1 cellular context compared by ENCODE assay signal in the genomic region with DNA sequence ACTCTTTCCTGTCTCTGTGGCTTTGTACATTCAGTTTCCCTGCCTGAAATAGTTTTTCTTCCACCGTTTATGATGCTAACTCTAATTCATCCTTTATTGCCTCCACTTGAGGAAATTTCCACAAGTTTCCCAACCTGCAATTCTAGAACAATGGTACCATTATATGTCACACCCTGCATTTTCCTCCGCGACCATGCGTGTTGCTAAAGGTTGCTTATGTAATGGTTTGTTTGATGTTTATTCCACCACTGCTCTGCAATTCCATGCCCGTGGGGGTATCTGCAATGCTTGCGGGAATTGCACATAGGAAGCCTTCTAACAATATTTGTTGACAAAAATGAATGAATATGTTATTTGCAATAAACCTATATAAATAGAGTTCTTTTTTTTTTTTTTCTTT.
TF ChIP-seq lines count a peak whose summit lies in the region.

No MANE protein-coding gene starts in this region.

TF ChIP-seq in HepG2, 621 proteins besides CTCF, POLR2A, EP300 and RAD21 (continued from another document):
- no peak for TF ChIP-seq SOX13 (IDR thresholded peaks at IDR 0.05)
- TF ChIP-seq SOX13 (CRISPR knock-in tag; conservative IDR thresholded peaks at IDR 0.05 in 1 of 2, IDR thresholded peaks at IDR 0.05 in 1 of 2): peak in 1 of 2 experiments; percentile 76; a peak in 2 of 4 replicates
- TF ChIP-seq KAT8 (CRISPR knock-in tag; IDR thresholded peaks at IDR 0.05): 0 out of 2 replicates have a peak, but pooled peaks have one; percentile 24
- TF ChIP-seq ARNT (IDR thresholded peaks at IDR 0.05): no peak
- no peak for TF ChIP-seq STAG1 (CRISPR knock-in tag; IDR thresholded peaks at IDR 0.05)
- TF ChIP-seq, protein P1, sequence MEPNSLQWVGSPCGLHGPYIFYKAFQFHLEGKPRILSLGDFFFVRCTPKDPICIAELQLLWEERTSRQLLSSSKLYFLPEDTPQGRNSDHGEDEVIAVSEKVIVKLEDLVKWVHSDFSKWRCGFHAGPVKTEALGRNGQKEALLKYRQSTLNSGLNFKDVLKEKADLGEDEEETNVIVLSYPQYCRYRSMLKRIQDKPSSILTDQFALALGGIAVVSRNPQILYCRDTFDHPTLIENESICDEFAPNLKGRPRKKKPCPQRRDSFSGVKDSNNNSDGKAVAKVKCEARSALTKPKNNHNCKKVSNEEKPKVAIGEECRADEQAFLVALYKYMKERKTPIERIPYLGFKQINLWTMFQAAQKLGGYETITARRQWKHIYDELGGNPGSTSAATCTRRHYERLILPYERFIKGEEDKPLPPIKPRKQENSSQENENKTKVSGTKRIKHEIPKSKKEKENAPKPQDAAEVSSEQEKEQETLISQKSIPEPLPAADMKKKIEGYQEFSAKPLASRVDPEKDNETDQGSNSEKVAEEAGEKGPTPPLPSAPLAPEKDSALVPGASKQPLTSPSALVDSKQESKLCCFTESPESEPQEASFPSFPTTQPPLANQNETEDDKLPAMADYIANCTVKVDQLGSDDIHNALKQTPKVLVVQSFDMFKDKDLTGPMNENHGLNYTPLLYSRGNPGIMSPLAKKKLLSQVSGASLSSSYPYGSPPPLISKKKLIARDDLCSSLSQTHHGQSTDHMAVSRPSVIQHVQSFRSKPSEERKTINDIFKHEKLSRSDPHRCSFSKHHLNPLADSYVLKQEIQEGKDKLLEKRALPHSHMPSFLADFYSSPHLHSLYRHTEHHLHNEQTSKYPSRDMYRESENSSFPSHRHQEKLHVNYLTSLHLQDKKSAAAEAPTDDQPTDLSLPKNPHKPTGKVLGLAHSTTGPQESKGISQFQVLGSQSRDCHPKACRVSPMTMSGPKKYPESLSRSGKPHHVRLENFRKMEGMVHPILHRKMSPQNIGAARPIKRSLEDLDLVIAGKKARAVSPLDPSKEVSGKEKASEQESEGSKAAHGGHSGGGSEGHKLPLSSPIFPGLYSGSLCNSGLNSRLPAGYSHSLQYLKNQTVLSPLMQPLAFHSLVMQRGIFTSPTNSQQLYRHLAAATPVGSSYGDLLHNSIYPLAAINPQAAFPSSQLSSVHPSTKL (CRISPR knock-in tag; IDR thresholded peaks at IDR 0.05): peak; percentile 78
- no peak for TF ChIP-seq SATB2 (CRISPR knock-in tag; IDR thresholded peaks at IDR 0.05)
- TF ChIP-seq GATAD2A (CRISPR knock-in tag; IDR thresholded peaks at IDR 0.05): peak; percentile 77
- TF ChIP-seq NCOA2 (CRISPR knock-in tag; IDR thresholded peaks at IDR 0.05): 0 out of 2 replicates have a peak, but pooled peaks have one; percentile 16
- no peak for TF ChIP-seq GATAD1 (CRISPR knock-in tag; IDR thresholded peaks at IDR 0.05)
- TF ChIP-seq ETV6 (CRISPR knock-in tag; conservative IDR thresholded peaks at IDR 0.05): no peak
- TF ChIP-seq CEBPG (CRISPR knock-in tag; IDR thresholded peaks at IDR 0.05): peak; percentile 62
- TF ChIP-seq ZNF121 (CRISPR knock-in tag; IDR thresholded peaks at IDR 0.05): no peak
- peak; percentile 66; the same call in 1 of the 2 replicates for TF ChIP-seq HMG20A (CRISPR knock-in tag; IDR thresholded peaks at IDR 0.05; ENCODE audit: borderline replicate concordance)
- TF ChIP-seq HNRNPLL (IDR thresholded peaks at IDR 0.05; ENCODE audit: low read depth, low read length, poor library complexity, severe bottlenecking): no peak
- TF ChIP-seq HOXD1 (CRISPR knock-in tag; IDR thresholded peaks at IDR 0.05): no peak
- TF ChIP-seq, protein P2, sequence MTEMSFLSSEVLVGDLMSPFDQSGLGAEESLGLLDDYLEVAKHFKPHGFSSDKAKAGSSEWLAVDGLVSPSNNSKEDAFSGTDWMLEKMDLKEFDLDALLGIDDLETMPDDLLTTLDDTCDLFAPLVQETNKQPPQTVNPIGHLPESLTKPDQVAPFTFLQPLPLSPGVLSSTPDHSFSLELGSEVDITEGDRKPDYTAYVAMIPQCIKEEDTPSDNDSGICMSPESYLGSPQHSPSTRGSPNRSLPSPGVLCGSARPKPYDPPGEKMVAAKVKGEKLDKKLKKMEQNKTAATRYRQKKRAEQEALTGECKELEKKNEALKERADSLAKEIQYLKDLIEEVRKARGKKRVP (CRISPR knock-in tag; IDR thresholded peaks at IDR 0.05): peak in 1 of 2 experiments; percentile 77; a peak in 2 of 4 replicates
- no peak for TF ChIP-seq SRSF4 (IDR thresholded peaks at IDR 0.05; ENCODE audit: low read depth, low read length, poor library complexity, severe bottlenecking)
- TF ChIP-seq, protein P3, sequence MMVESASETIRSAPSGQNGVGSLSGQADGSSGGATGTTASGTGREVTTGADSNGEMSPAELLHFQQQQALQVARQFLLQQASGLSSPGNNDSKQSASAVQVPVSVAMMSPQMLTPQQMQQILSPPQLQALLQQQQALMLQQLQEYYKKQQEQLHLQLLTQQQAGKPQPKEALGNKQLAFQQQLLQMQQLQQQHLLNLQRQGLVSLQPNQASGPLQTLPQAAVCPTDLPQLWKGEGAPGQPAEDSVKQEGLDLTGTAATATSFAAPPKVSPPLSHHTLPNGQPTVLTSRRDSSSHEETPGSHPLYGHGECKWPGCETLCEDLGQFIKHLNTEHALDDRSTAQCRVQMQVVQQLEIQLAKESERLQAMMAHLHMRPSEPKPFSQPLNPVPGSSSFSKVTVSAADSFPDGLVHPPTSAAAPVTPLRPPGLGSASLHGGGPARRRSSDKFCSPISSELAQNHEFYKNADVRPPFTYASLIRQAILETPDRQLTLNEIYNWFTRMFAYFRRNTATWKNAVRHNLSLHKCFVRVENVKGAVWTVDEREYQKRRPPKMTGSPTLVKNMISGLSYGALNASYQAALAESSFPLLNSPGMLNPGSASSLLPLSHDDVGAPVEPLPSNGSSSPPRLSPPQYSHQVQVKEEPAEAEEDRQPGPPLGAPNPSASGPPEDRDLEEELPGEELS (CRISPR knock-in tag; IDR thresholded peaks at IDR 0.05): peak; percentile 46; the same call in 1 of the 2 replicates
- TF ChIP-seq, protein P4, sequence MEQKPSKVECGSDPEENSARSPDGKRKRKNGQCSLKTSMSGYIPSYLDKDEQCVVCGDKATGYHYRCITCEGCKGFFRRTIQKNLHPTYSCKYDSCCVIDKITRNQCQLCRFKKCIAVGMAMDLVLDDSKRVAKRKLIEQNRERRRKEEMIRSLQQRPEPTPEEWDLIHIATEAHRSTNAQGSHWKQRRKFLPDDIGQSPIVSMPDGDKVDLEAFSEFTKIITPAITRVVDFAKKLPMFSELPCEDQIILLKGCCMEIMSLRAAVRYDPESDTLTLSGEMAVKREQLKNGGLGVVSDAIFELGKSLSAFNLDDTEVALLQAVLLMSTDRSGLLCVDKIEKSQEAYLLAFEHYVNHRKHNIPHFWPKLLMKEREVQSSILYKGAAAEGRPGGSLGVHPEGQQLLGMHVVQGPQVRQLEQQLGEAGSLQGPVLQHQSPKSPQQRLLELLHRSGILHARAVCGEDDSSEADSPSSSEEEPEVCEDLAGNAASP (CRISPR knock-in tag; IDR thresholded peaks at IDR 0.05; ENCODE audit: borderline replicate concordance): peak; percentile 29; the same call in 1 of the 2 replicates
- TF ChIP-seq, protein P5, sequence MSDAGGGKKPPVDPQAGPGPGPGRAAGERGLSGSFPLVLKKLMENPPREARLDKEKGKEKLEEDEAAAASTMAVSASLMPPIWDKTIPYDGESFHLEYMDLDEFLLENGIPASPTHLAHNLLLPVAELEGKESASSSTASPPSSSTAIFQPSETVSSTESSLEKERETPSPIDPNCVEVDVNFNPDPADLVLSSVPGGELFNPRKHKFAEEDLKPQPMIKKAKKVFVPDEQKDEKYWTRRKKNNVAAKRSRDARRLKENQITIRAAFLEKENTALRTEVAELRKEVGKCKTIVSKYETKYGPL (CRISPR knock-in tag; IDR thresholded peaks at IDR 0.05): peak; percentile 64; the same call in 1 of the 2 replicates
- TF ChIP-seq, protein P6, sequence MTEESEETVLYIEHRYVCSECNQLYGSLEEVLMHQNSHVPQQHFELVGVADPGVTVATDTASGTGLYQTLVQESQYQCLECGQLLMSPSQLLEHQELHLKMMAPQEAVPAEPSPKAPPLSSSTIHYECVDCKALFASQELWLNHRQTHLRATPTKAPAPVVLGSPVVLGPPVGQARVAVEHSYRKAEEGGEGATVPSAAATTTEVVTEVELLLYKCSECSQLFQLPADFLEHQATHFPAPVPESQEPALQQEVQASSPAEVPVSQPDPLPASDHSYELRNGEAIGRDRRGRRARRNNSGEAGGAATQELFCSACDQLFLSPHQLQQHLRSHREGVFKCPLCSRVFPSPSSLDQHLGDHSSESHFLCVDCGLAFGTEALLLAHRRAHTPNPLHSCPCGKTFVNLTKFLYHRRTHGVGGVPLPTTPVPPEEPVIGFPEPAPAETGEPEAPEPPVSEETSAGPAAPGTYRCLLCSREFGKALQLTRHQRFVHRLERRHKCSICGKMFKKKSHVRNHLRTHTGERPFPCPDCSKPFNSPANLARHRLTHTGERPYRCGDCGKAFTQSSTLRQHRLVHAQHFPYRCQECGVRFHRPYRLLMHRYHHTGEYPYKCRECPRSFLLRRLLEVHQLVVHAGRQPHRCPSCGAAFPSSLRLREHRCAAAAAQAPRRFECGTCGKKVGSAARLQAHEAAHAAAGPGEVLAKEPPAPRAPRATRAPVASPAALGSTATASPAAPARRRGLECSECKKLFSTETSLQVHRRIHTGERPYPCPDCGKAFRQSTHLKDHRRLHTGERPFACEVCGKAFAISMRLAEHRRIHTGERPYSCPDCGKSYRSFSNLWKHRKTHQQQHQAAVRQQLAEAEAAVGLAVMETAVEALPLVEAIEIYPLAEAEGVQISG (CRISPR knock-in tag; IDR thresholded peaks at IDR 0.05): no peak
- peak; percentile 35; the same call in 1 of the 2 replicates for TF ChIP-seq TCF7 (IDR thresholded peaks at IDR 0.05; ENCODE audit: low read depth)
- no peak for TF ChIP-seq ISX (CRISPR knock-in tag; conservative IDR thresholded peaks at IDR 0.05)
- no peak for TF ChIP-seq ZNF557 (CRISPR knock-in tag; IDR thresholded peaks at IDR 0.05)
- no peak for TF ChIP-seq NBN (conservative IDR thresholded peaks at IDR 0.05)
- peak; percentile 69; the same call in 1 of the 2 replicates for TF ChIP-seq SOX5 (CRISPR knock-in tag; IDR thresholded peaks at IDR 0.05; ENCODE audit: borderline replicate concordance)
- TF ChIP-seq, protein P7, sequence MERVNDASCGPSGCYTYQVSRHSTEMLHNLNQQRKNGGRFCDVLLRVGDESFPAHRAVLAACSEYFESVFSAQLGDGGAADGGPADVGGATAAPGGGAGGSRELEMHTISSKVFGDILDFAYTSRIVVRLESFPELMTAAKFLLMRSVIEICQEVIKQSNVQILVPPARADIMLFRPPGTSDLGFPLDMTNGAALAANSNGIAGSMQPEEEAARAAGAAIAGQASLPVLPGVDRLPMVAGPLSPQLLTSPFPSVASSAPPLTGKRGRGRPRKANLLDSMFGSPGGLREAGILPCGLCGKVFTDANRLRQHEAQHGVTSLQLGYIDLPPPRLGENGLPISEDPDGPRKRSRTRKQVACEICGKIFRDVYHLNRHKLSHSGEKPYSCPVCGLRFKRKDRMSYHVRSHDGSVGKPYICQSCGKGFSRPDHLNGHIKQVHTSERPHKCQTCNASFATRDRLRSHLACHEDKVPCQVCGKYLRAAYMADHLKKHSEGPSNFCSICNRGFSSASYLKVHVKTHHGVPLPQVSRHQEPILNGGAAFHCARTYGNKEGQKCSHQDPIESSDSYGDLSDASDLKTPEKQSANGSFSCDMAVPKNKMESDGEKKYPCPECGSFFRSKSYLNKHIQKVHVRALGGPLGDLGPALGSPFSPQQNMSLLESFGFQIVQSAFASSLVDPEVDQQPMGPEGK (CRISPR knock-in tag; IDR thresholded peaks at IDR 0.05): peak; percentile 14; the same call in 1 of the 2 replicates
- peak; percentile 69; the same call in 1 of the 2 replicates for TF ChIP-seq BCL6 (CRISPR knock-in tag; IDR thresholded peaks at IDR 0.05)
- TF ChIP-seq ZNF549 (CRISPR knock-in tag; IDR thresholded peaks at IDR 0.05): no peak
- no peak for TF ChIP-seq ZNF34 (CRISPR knock-in tag; IDR thresholded peaks at IDR 0.05; ENCODE audit: borderline replicate concordance)
